ENCODE assay signal across 1 cellular context in the genomic region with DNA sequence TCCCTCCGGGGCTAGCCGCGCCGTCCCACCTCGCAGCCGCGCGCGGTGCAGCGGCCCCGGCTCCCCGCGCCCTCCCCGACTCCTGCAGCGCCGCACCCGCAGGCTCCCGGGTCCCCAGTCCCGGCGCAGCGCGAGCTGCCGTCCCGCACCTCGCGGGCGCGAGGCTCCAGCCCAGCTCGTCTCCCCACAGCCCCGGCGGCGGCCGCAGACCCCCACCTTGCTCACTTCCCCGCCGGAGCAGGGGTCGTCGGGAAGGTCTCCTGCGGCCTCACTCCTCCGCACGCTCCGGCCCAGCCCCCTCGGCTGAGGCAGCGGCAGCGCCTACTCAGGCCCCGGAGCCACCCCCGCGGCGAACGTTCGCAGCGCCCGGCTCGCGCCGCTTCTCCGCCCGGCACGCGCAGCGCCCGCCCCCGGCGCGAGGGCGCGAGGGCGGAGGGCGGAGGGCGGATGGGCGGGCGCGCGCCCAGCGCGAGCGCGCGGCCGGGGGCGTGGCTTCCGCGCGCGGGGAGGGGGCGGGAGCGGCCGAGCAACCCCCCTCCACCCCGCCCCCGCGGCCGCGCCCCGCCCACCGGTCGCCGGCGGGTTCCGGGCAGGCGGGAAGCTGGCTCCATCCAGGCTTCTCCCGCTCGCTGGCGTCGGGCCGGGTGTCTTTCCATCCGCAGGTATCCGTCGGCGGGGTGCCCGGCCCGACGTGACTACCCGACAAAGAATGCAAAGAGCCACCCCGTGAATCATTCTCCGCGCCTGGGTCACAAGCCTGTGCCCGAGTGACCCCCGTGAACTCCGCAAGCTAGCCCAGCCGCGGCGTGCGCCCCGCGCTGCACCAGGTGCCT.
A peak's percentile ranks its signal among the peaks of the same experiment; 100 is the strongest.
TF ChIP-seq lines count a peak whose summit lies in the region.

DTNB (minus strand) TSS at position 408 of the 833 bp plus-strand sequence. CDS start 20,917 bp downstream, outside the sequence.

TF ChIP-seq in neural cell, 6 proteins besides CTCF, POLR2A, EP300 and RAD21 (continued from another document):
- TF ChIP-seq EZH2 (IDR thresholded peaks at IDR 0.05; ENCODE audit: borderline replicate concordance, insufficient read depth, low read length, poor library complexity, severe bottlenecking) (no peak), MXI1 (conservative IDR thresholded peaks at IDR 0.05; ENCODE audit: poor library complexity, severe bottlenecking) (peak; percentile 72)
TF ChIP-seq in neural cell: peak in this region for 3.
